ENCODE assay signal across 1 cellular context in the genomic region with DNA sequence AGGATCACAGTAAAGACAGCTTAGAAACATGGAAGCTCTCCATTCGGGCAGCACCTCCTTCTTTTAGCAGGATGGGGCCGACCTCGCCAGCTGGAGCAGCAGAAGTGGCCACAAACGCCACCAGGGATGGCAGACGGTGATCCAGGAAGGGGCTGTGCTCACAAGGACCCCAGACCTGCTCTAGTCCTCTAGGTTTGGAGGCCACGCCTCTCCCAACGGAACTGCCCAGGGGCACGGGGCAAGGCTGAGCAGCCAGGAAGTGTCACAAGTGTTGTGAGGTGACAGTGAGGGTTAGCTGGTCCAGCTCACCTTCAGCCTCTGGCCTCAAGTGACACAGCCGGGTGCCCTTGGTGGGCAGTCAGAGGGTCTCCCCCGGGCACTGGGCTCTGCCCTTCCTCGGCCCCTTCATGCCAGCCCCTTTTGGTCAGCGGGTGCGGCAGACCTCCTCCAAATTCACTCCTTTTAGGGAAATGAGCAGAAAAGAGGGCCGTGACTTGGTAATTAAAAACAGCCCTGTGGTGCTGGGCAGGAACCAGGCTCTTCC.
A peak's percentile ranks its signal among the peaks of the same experiment; 100 is the strongest.
TF ChIP-seq lines count a peak whose summit lies in the region.

No MANE protein-coding gene starts in this region.

TF ChIP-seq in K562, 482 proteins besides CTCF, POLR2A, EP300 and RAD21:
- TF ChIP-seq, protein P1, sequence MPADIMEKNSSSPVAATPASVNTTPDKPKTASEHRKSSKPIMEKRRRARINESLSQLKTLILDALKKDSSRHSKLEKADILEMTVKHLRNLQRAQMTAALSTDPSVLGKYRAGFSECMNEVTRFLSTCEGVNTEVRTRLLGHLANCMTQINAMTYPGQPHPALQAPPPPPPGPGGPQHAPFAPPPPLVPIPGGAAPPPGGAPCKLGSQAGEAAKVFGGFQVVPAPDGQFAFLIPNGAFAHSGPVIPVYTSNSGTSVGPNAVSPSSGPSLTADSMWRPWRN (IDR thresholded peaks at IDR 0.05; ENCODE audit: low read depth) = no peak
- TF ChIP-seq DMBX1 (CRISPR knock-in tag; IDR thresholded peaks at IDR 0.05; ENCODE audit: borderline replicate concordance) = no peak
- TF ChIP-seq, protein P2, sequence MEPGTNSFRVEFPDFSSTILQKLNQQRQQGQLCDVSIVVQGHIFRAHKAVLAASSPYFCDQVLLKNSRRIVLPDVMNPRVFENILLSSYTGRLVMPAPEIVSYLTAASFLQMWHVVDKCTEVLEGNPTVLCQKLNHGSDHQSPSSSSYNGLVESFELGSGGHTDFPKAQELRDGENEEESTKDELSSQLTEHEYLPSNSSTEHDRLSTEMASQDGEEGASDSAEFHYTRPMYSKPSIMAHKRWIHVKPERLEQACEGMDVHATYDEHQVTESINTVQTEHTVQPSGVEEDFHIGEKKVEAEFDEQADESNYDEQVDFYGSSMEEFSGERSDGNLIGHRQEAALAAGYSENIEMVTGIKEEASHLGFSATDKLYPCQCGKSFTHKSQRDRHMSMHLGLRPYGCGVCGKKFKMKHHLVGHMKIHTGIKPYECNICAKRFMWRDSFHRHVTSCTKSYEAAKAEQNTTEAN (CRISPR knock-in tag; IDR thresholded peaks at IDR 0.05) = no peak
- TF ChIP-seq, protein P3, sequence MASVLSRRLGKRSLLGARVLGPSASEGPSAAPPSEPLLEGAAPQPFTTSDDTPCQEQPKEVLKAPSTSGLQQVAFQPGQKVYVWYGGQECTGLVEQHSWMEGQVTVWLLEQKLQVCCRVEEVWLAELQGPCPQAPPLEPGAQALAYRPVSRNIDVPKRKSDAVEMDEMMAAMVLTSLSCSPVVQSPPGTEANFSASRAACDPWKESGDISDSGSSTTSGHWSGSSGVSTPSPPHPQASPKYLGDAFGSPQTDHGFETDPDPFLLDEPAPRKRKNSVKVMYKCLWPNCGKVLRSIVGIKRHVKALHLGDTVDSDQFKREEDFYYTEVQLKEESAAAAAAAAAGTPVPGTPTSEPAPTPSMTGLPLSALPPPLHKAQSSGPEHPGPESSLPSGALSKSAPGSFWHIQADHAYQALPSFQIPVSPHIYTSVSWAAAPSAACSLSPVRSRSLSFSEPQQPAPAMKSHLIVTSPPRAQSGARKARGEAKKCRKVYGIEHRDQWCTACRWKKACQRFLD (CRISPR knock-in tag; IDR thresholded peaks at IDR 0.05) = 0 out of 2 replicates have a peak, but pooled peaks have one; percentile 40
- TF ChIP-seq, protein P4, sequence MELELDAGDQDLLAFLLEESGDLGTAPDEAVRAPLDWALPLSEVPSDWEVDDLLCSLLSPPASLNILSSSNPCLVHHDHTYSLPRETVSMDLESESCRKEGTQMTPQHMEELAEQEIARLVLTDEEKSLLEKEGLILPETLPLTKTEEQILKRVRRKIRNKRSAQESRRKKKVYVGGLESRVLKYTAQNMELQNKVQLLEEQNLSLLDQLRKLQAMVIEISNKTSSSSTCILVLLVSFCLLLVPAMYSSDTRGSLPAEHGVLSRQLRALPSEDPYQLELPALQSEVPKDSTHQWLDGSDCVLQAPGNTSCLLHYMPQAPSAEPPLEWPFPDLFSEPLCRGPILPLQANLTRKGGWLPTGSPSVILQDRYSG (tag; conservative IDR thresholded peaks at IDR 0.05; ENCODE audit: low read depth) = 0 out of 2 replicates have a peak, but pooled peaks have one; percentile 32
- TF ChIP-seq CBX2 (IDR thresholded peaks at IDR 0.05; ENCODE audit: insufficient read depth, low read length, poor library complexity, severe bottlenecking) = no peak
- TF ChIP-seq KLF6 (CRISPR knock-in tag; IDR thresholded peaks at IDR 0.05; ENCODE audit: borderline replicate concordance) = no peak
- TF ChIP-seq NFE2 (IDR thresholded peaks at IDR 0.05; ENCODE audit: low read depth) = no peak
- no peak for TF ChIP-seq IRF2 (CRISPR knock-in tag; IDR thresholded peaks at IDR 0.05)
- no peak for TF ChIP-seq ZNF77 (CRISPR knock-in tag; IDR thresholded peaks at IDR 0.05)
- no peak for TF ChIP-seq PML (IDR thresholded peaks at IDR 0.05; ENCODE audit: low read length)
- TF ChIP-seq POLR3G (IDR thresholded peaks at IDR 0.05; ENCODE audit: extremely low read depth, insufficient read length, insufficient replicate concordance) = no peak
- TF ChIP-seq NFRKB (IDR thresholded peaks at IDR 0.05; ENCODE audit: low read depth) = 0 out of 2 replicates have a peak, but pooled peaks have one; percentile 39
- TF ChIP-seq, protein P5, sequence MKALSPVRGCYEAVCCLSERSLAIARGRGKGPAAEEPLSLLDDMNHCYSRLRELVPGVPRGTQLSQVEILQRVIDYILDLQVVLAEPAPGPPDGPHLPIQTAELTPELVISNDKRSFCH (CRISPR knock-in tag; IDR thresholded peaks at IDR 0.05) = no peak
- TF ChIP-seq, protein P5 (tag; IDR thresholded peaks at IDR 0.05) = no peak
- TF ChIP-seq SETDB1 (IDR thresholded peaks at IDR 0.05; ENCODE audit: low read length) = no peak
- TF ChIP-seq NFIX (CRISPR knock-in tag; IDR thresholded peaks at IDR 0.05; ENCODE audit: low read depth) = no peak
- TF ChIP-seq LEF1 (IDR thresholded peaks at IDR 0.05) = no peak
- no peak for TF ChIP-seq ZBTB7A (IDR thresholded peaks at IDR 0.05; ENCODE audit: borderline replicate concordance, control insufficient read depth, low read depth, low read length)
